ENCODE assay signal across 15 cellular contexts in the genomic region with DNA sequence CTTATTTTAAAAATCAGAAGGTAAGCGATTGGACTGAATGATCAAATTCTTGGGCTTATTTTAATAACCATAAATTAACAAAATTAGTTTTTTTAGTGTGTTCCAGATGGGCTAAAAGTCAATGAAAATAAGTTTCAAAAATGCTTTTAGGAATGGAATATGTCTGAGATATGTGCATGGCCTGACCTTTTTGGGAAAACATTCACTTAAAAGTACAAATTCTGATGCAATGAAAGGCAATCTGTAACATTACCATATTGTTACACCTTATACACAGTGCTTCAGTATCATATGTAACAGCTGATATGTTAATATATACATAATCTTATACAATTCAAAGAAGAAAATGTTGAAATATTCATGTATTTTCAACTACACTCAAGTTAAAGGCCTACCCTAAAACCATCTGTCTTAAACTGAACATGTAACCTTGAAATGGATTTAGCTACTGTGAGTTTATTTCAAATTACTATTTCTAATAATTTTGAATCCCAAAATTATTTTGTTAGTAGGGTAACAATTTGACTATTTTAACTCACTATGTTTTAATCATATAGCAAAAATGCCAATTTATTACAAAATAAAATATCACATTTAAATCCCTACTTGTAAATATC.
DNase-seq lines count a peak whose midpoint lies in the region; ATAC-seq and TF ChIP-seq lines count a peak whose summit lies in the region.
"Had no signal": no experiment of that assay in that cellular context is flagged by ENCODE, and none has a peak within 500 bp of the region (broad histone marks: within the 10 kb centered on the region; RNA-seq: fewer than 3 reads in every experiment).

No MANE protein-coding gene starts in this region.

- intact Hi-C loops in sciatic nerve (cut with DNase I): no loop called here

- TF ChIP-seq CTCF in chondrocyte (IDR thresholded peaks at IDR 0.05): no peak

- peak; percentile 5 for DNase-seq in ACHN
- peak; percentile 75 for DNase-seq in OCI-M1 (lab: John Stamatoyannopoulos, UW)
- DNase-seq in chondrocyte (ENCODE audit: low spot score): no peak
- peak; percentile 61 for DNase-seq in fibroblast of the conjunctiva (ENCODE audit: low read depth)
- DNase-seq in SK-N-DZ (ENCODE audit: low spot score): no peak
- DNase-seq in putamen (ENCODE audit: low spot score): no peak
- no peak for DNase-seq in GM19240 (ENCODE audit: insufficient read length, low spot score)
- DNase-seq in sciatic nerve (ENCODE audit: low spot score): no peak
- DNase-seq: Calu3; CD4-positive, alpha-beta memory T cell; GOT3; KG1; NCI-H1048; NCI-H524 treated with DMSO at 0.1 percent for 48 hours; Right ventricle myocardium superior had no signal

- in situ Hi-C loops in ACHN (cut with HindIII; ENCODE audit: low pct_ligation_motif_present, low pct_unique_long_range_greater_than_20kb, low sequenced_read_pairs): no loop called here

- no peak for ATAC-seq in sciatic nerve

- H3K27ac Mint-ChIP-seq in chondrocyte (ENCODE audit: unreplicated experiment): peak overlapping the region; percentile 89
- H3K27ac Mint-ChIP-seq: CD4-positive, alpha-beta memory T cell had no signal

- H3K27me3 Mint-ChIP-seq in chondrocyte (ENCODE audit: low read depth): no peaks in the 10 kb centered on the region
- H3K27me3 Mint-ChIP-seq: CD4-positive, alpha-beta memory T cell had no signal

- H3K4me3 Mint-ChIP-seq in chondrocyte (ENCODE audit: unreplicated experiment): no peak overlapping the region
- H3K4me3 Mint-ChIP-seq: CD4-positive, alpha-beta memory T cell had no signal

- peaks cover 2% of the 10 kb centered on the region for H3K9me3 Mint-ChIP-seq in chondrocyte (ENCODE audit: low read depth)

- peaks cover 27% of the 10 kb centered on the region for H3K4me1 Mint-ChIP-seq in chondrocyte (ENCODE audit: low read depth)
- H3K4me1 Mint-ChIP-seq: CD4-positive, alpha-beta memory T cell had no signal

- H3K36me3 Mint-ChIP-seq in chondrocyte (ENCODE audit: low read depth): peaks cover 13% of the 10 kb centered on the region

Comparison
In these comparisons a context has a peak if more than half of its experiments do, and no peak if none do; other contexts are left out.
1. DNase-seq: peak in ACHN (single experiment), OCI-M1 (single experiment) and fibroblast of the conjunctiva (single experiment); none in chondrocyte (single experiment), SK-N-DZ (single experiment), putamen (single experiment), GM19240 (single experiment) and sciatic nerve (single experiment).